2 cellular contexts compared by ENCODE assay signal in the genomic region with DNA sequence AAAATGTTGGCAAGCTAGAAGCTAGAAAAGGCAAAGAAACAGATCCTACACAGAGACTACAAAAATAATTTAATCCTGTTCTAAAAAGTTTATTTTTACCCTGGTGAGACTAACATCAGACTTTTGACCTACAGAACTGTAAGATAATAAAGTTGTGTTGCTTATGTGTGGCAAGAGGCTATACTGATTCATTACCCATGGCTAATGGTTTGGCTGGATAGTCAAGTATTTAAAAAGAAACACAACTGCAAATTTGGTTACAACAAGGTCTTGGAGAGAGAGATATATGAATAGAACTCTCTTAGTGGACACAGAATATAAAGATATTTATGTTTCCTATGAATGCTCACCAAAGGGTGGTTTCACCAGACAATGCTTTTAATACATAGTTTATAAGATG.
TF ChIP-seq lines count a peak whose summit lies in the region.

No MANE protein-coding gene starts in this region.

TF ChIP-seq in SK-N-SH, 30 proteins besides CTCF, POLR2A, EP300 and RAD21 (continued from another document):
- TF ChIP-seq GABPA (IDR thresholded peaks at IDR 0.05; ENCODE audit: low read depth) (no peak), NRF1 (IDR thresholded peaks at IDR 0.05; ENCODE audit: low read depth, low read length) (no peak), EZH2phosphoT487 (IDR thresholded peaks at IDR 0.05; ENCODE audit: borderline replicate concordance, low read depth) (no peak), SMC3 (IDR thresholded peaks at IDR 0.05; ENCODE audit: low read depth, low read length) (no peak), ZBTB33 (IDR thresholded peaks at IDR 0.05; ENCODE audit: borderline replicate concordance, low read depth) (no peak), TEAD4 (IDR thresholded peaks at IDR 0.05; ENCODE audit: borderline replicate concordance, insufficient read depth) (no peak), CHD2 (IDR thresholded peaks at IDR 0.05; ENCODE audit: low read length, partially characterized antibody) (no peak), FOXM1 (IDR thresholded peaks at IDR 0.05; ENCODE audit: low read depth) (no peak), MEF2A (IDR thresholded peaks at IDR 0.05; ENCODE audit: borderline replicate concordance, low read depth) (no peak)
- TF ChIP-seq, protein P1, sequence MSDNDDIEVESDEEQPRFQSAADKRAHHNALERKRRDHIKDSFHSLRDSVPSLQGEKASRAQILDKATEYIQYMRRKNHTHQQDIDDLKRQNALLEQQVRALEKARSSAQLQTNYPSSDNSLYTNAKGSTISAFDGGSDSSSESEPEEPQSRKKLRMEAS (IDR thresholded peaks at IDR 0.05; ENCODE audit: low read depth) = no peak

TF ChIP-seq in SK-N-SH treated with all-trans-retinoic acid at 6 μM for 48 hours, 23 proteins besides CTCF, POLR2A, EP300 and RAD21 (continued from another document):
- no peak for TF ChIP-seq CREB5 (CRISPR knock-in tag; IDR thresholded peaks at IDR 0.05; ENCODE audit: low read depth)
- TF ChIP-seq ESRRG (CRISPR knock-in tag; IDR thresholded peaks at IDR 0.05) = no peak
- TF ChIP-seq SNAI2 (CRISPR knock-in tag; IDR thresholded peaks at IDR 0.05) = no peak
- no peak for TF ChIP-seq PATZ1 (CRISPR knock-in tag; IDR thresholded peaks at IDR 0.05; ENCODE audit: borderline replicate concordance)
- no peak for TF ChIP-seq ARNTL (CRISPR knock-in tag; IDR thresholded peaks at IDR 0.05; ENCODE audit: borderline replicate concordance, low read depth)
- no peak for TF ChIP-seq OSR1 (CRISPR knock-in tag; IDR thresholded peaks at IDR 0.05)
- TF ChIP-seq ZC3H10 (CRISPR knock-in tag; IDR thresholded peaks at IDR 0.05) = no peak
